In genomic region chr5:155129513-155129880, GRCh38 we compare ENCODE assay signal across 15 cellular contexts.
DNase-seq lines count a peak whose midpoint lies in the region; TF ChIP-seq lines count a peak whose summit lies in the region.
"Had no signal": no experiment of that assay in that cellular context is flagged by ENCODE, and none has a peak within 500 bp of the region (broad histone marks: within the 10 kb centered on the region; RNA-seq: fewer than 3 reads in every experiment).

No MANE protein-coding gene starts in this region.

- no peaks in the 10 kb centered on the region for H3K27me3 ChIP-seq in endodermal cell (ENCODE audit: control insufficient read depth, insufficient read depth, low read length, poor library complexity, severe bottlenecking)

- no peak overlapping the region for H3K9ac ChIP-seq in endodermal cell (ENCODE audit: extremely low read depth, low read length, poor library complexity, severe bottlenecking)

- no peaks in the 10 kb centered on the region for H3K4me1 ChIP-seq in endodermal cell (ENCODE audit: control insufficient read depth, insufficient read depth, low read length)

- H3K4me3 ChIP-seq in fibroblast of mammary gland (ENCODE audit: control insufficient read depth, low read depth, low read length) (no peak overlapping the region), endodermal cell (ENCODE audit: low read length) (no peak overlapping the region)
- H3K4me3 ChIP-seq: GM23338 had no signal

- H3K36me3 Mint-ChIP-seq in endodermal cell (ENCODE audit: low read depth) (no peaks in the 10 kb centered on the region), progenitor cell of endocrine pancreas (ENCODE audit: insufficient read depth) (no peaks in the 10 kb centered on the region)

- no peak for TF ChIP-seq CTCF in fibroblast of mammary gland (conservative IDR thresholded peaks at IDR 0.05; ENCODE audit: control insufficient read depth, insufficient read depth, low read depth, low read length)
- no peak for TF ChIP-seq CTCF in endodermal cell (conservative IDR thresholded peaks at IDR 0.05)
- TF ChIP-seq CTCF in progenitor cell of endocrine pancreas (IDR thresholded peaks at IDR 0.05; ENCODE audit: unreplicated experiment): no peak

- H3K4me3 Mint-ChIP-seq in endodermal cell (no peak overlapping the region), progenitor cell of endocrine pancreas (ENCODE audit: low read depth) (no peak overlapping the region)
- H3K4me3 Mint-ChIP-seq: B cell; CD4-positive, alpha-beta T cell; GM23338 had no signal

- H3K9me3 Mint-ChIP-seq in endodermal cell (no peaks in the 10 kb centered on the region), progenitor cell of endocrine pancreas (ENCODE audit: low read depth) (no peaks in the 10 kb centered on the region)
- H3K9me3 Mint-ChIP-seq: CD4-positive, alpha-beta T cell; GM23338 had no signal

- H3K27me3 Mint-ChIP-seq in endodermal cell (ENCODE audit: insufficient read depth) (peaks cover 36% of the 10 kb centered on the region), progenitor cell of endocrine pancreas (peaks cover 13% of the 10 kb centered on the region)

- H3K27ac Mint-ChIP-seq in endodermal cell (no peak overlapping the region), progenitor cell of endocrine pancreas (no peak overlapping the region)
- H3K27ac Mint-ChIP-seq: B cell; CD4-positive, alpha-beta T cell; GM23338 had no signal

- DNase-seq in HCEC 1CT: peak; percentile 57
- DNase-seq in RKO (ENCODE audit: low spot score): peak; percentile 41
- DNase-seq in amniotic epithelial cell (ENCODE audit: low read depth): peak; percentile 8
- DNase-seq in fibroblast of mammary gland (ENCODE audit: low read depth): peak; percentile 27
- no peak for DNase-seq in NCI-H2081 (lab: John Stamatoyannopoulos, UW)
- no peak for DNase-seq in endodermal cell
- no peak for DNase-seq in activated CD4-positive, CD25-positive, alpha-beta regulatory T cell treated with anti-CD3 and anti-CD28 coated beads, Interleukin-2, amount 50 U/mL, for 72 hours
- DNase-seq in progenitor cell of endocrine pancreas (ENCODE audit: low spot score, unreplicated experiment): no peak
- DNase-seq: C1 segment of cervical spinal cord; Calu3; CD4-positive, alpha-beta T cell; DMS 273 treated with DMSO at 0.1 percent for 48 hours; H7 had no signal

- H3K9me3 ChIP-seq in endodermal cell (ENCODE audit: control insufficient read depth, low read length): no peaks in the 10 kb centered on the region

- H3K36me3 ChIP-seq in endodermal cell (ENCODE audit: control insufficient read depth, insufficient read depth, low read length): no peaks in the 10 kb centered on the region

- H3K4me1 Mint-ChIP-seq in endodermal cell: peaks cover 2% of the 10 kb centered on the region
- no peaks in the 10 kb centered on the region for H3K4me1 Mint-ChIP-seq in progenitor cell of endocrine pancreas (ENCODE audit: low read depth)
- H3K4me1 Mint-ChIP-seq: B cell had no signal

- H3K27ac ChIP-seq in endodermal cell (ENCODE audit: low read depth, low read length): no peak overlapping the region

Comparison
In these comparisons a context has a peak if more than half of its experiments do, and no peak if none do; other contexts are left out.
1. DNase-seq: peak in HCEC 1CT (single experiment), RKO (single experiment), amniotic epithelial cell (single experiment) and fibroblast of mammary gland (single experiment); none in NCI-H2081 (0 of 2), endodermal cell (single experiment), activated CD4-positive, CD25-positive, alpha-beta regulatory T cell treated with anti-CD3 and anti-CD28 coated beads, Interleukin-2, amount 50 U/mL, for 72 hours (single experiment) and progenitor cell of endocrine pancreas (single experiment).